Comparison of ENCODE assay signal across 8 cellular contexts in genomic region chr15:60359738-60360137, GRCh38. TPM values are rescaled to one million over a fixed set of nuclear protein-coding genes. Genes with fewer than 3 reads are reported as not detected.
A peak's percentile ranks its signal among the peaks of the same experiment; 100 is the strongest.
DNase-seq lines count a peak whose midpoint lies in the region; ATAC-seq and TF ChIP-seq lines count a peak whose summit lies in the region.
"Not testable (repeated sequence)": the region's sequence is repeated elsewhere in the genome, so short reads cannot be mapped to it uniquely, and the experiment has no call there.

No MANE protein-coding gene starts in this region.

- DNase-seq in DMS53 treated with DMSO at 0.1 percent for 48 hours (lab: John Stamatoyannopoulos, UW; ENCODE audit: unreplicated experiment): peak; percentile 22
- DNase-seq in KBM-7: peak; percentile 68
- DNase-seq in NCI-H748 (lab: John Stamatoyannopoulos, UW; ENCODE audit: unreplicated experiment): peak; percentile 50
- DNase-seq in activated CD4-positive, CD25-positive, alpha-beta regulatory T cell treated with anti-CD3 and anti-CD28 coated beads, Interleukin-2, amount 50 U/mL, for 16 hours (ENCODE audit: low read depth, low spot score): peak; percentile 10
- DNase-seq in body of pancreas: peak; percentile 49 to 64 (median 57)
- DNase-seq in Right ventricle myocardium superior; suprapubic skin (ENCODE audit: low spot score in 2 of 2): not testable (repeated sequence)
- DNase-seq in neural progenitor cell (ENCODE audit: low spot score): peak; percentile 71

- TF ChIP-seq CTCF in body of pancreas (IDR thresholded peaks at IDR 0.05) (peak; percentile 50 to 83 (median 74)), neural progenitor cell (IDR thresholded peaks at IDR 0.05) (peak; percentile 90), suprapubic skin (IDR thresholded peaks at IDR 0.05) (peak; percentile 48 to 72)

- H3K4me1 ChIP-seq in body of pancreas: peaks cover 20% of the 10 kb centered on the region
- H3K4me1 ChIP-seq in neural progenitor cell: not testable (repeated sequence)
- H3K4me1 ChIP-seq in suprapubic skin: peaks cover 33% of the 10 kb centered on the region

- H3K36me3 ChIP-seq in body of pancreas (replicated peaks in 1 of 2; ENCODE audit: insufficient read depth in 1 of 2, low read depth in 2 of 2) (peaks cover 0 to 24% of the 10 kb centered on the region in 2 donors), suprapubic skin (peaks cover 97% of the 10 kb centered on the region)
- H3K36me3 ChIP-seq in neural progenitor cell: not testable (repeated sequence)

- not testable (repeated sequence) for H3K27ac Mint-ChIP-seq in neural progenitor cell

- H3K27me3 Mint-ChIP-seq in neural progenitor cell (ENCODE audit: insufficient read depth, low read depth): not testable (repeated sequence)

- peak overlapping the region; percentile 68 for H2AFZ ChIP-seq in neural progenitor cell (replicated peaks)

- H3K9me3 ChIP-seq in body of pancreas; neural progenitor cell (ENCODE audit: low read depth); suprapubic skin: not testable (repeated sequence)

- H3K9ac ChIP-seq in neural progenitor cell: not testable (repeated sequence)

- not testable (repeated sequence) for TF ChIP-seq POLR2A in body of pancreas (IDR thresholded peaks at IDR 0.05); suprapubic skin (IDR thresholded peaks at IDR 0.05)

- not testable (repeated sequence) for H3K4me3 ChIP-seq in body of pancreas, neural progenitor cell, suprapubic skin

- peaks cover 16% of the 10 kb centered on the region for H3K36me3 Mint-ChIP-seq in neural progenitor cell

- not testable (repeated sequence) for TF ChIP-seq EP300 in suprapubic skin (IDR thresholded peaks at IDR 0.05)

- H3K4me2 ChIP-seq in neural progenitor cell: not testable (repeated sequence)

- in situ Hi-C loops in KBM-7 (cut with MboI; ENCODE audit: low pct_unique_long_range_greater_than_20kb, low sequenced_read_pairs): not testable (repeated sequence)

- H3K27me3 ChIP-seq in body of pancreas, neural progenitor cell, suprapubic skin: not testable (repeated sequence)

- 50 to 54% methylated on average over 10 of the region's 10 CpGs for WGBS in body of pancreas, 2 donors
- 72% methylated on average over 10 of the region's 10 CpGs for WGBS in suprapubic skin

- H4K20me1 ChIP-seq in neural progenitor cell (ENCODE audit: low read depth): not testable (repeated sequence)

- not testable (repeated sequence) for H3K4me3 Mint-ChIP-seq in neural progenitor cell

- ATAC-seq in body of pancreas: peak; percentile 68
- peak; percentile 80 for ATAC-seq in Right ventricle myocardium superior (ENCODE audit: poor library complexity)

- not testable (repeated sequence) for H3K9me3 Mint-ChIP-seq in neural progenitor cell

- not testable (repeated sequence) for H3K79me2 ChIP-seq in neural progenitor cell (ENCODE audit: low read depth)

- intact Hi-C loops in body of pancreas (cut with DNase I): not testable (repeated sequence)
- intact Hi-C loops in Right ventricle myocardium superior (cut with DNase I): loop anchor here (5.0 kb wide), 2 partner anchors 38 to 83 kb away; partner anchors contain the start of gene ANXA2

- not testable (repeated sequence) for H3F3A ChIP-seq in neural progenitor cell (ENCODE audit: low read depth)

- peaks cover 25% of the 10 kb centered on the region for H3K4me1 Mint-ChIP-seq in neural progenitor cell

- H3K27ac ChIP-seq in body of pancreas: peak overlapping the region in 2 of 4 donors; percentile 15 to 23
- H3K27ac ChIP-seq in neural progenitor cell, suprapubic skin: not testable (repeated sequence)

RNA-seq across cellular contexts. Expression of gene ANXA2, which starts 38.0 kb away (rescaled TPM):
- 100 to 1,000 TPM; 265 to 341 TPM for total RNA-seq in body of pancreas
- total RNA-seq in Right ventricle myocardium superior: 157 TPM
- total RNA-seq in neural progenitor cell (ENCODE audit: low replicate concordance): 20.1 and 21.8 TPM in 2 replicates
- total RNA-seq in suprapubic skin: 1,000 to 10,000 TPM; 1,379 to 1,734 (median 1,554) TPM
